In the genomic region with DNA sequence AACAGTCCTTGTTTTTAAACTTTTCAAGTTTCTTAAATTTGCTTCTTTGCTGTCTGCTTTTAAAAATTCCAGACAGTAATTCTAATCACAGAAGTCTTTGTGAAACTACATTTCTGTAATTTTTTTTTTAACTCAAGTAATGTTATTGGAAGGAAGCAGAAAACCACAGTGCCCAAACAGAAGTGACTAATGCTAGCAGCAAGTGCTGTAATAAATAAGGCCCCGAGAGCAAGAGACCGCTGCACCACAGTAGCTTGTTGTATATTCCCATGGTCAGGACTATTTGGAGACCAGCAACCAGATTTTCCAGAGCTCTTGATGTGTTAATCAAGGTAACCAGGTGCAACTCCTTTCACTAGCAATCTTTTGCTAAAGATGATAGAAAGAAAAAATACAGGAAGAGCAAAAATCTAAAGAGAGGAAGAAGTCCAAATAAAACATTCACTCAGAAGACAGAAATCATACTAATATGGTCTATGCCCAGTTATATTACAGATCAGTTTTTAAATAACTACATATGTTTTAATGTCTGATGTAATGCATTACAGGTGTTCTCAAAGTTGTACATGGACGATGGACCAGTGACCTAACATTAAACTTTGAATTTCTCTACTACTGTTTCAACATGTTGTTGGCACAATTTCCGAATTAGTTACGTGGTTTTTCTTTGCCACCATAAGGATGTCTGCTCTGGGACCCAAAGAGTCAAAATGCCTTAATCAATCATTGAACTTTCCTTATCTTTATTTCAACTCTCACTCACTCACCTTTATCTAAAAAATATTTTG, we compare ENCODE assay signal across 9 cellular contexts.
A peak's percentile ranks its signal among the peaks of the same experiment; 100 is the strongest.
DNase-seq lines count a peak whose midpoint lies in the region; ATAC-seq and TF ChIP-seq lines count a peak whose summit lies in the region.
"Had no signal": no experiment of that assay in that cellular context is flagged by ENCODE, and none has a peak within 500 bp of the region (broad histone marks: within the 10 kb centered on the region; RNA-seq: fewer than 3 reads in every experiment).

No MANE protein-coding gene starts in this region.

- H3K27me3 ChIP-seq in adipocyte (replicated peaks; ENCODE audit: control insufficient read depth, insufficient read depth, low read length), result no peaks in the 10 kb centered on the region

- no peak for TF ChIP-seq CTCF in nephron progenitor cell (IDR thresholded peaks at IDR 0.05)

- peaks cover 20% of the 10 kb centered on the region for H3K4me1 Mint-ChIP-seq in activated T-cell treated with anti-CD3 and anti-CD28 coated beads, Interleukin-2, amount 50 U/mL, for 24 hours (ENCODE audit: low read depth)
- H3K4me1 Mint-ChIP-seq in nephron progenitor cell, result peaks cover 43% of the 10 kb centered on the region

- no peak for DNase-seq in activated T-cell treated with anti-CD3 and anti-CD28 coated beads, Interleukin-2, amount 50 U/mL, for 24 hours
- no peak for DNase-seq in activated T-cell treated with anti-CD3 and anti-CD28 coated beads, Interleukin-2, amount 50 U/mL, for 48 hours
- DNase-seq in adipocyte (ENCODE audit: low read depth) (peak; percentile 74), nephron progenitor cell (no peak), DMS79 (lab: John Stamatoyannopoulos, UW) (no peak), NCI-H526 treated with DMSO at 0.1 percent for 48 hours (lab: John Stamatoyannopoulos, UW) (no peak)
- DNase-seq in activated CD8-positive, alpha-beta memory T cell treated with anti-CD3 and anti-CD28 coated beads, Interleukin-2, amount 50 U/mL, for 48 hours, result no peak

- H3K9ac ChIP-seq in adipocyte (ENCODE audit: low read length), result no peak overlapping the region

- no peaks in the 10 kb centered on the region for H3K36me3 ChIP-seq in adipocyte (ENCODE audit: control insufficient read depth, insufficient read depth, low read length, severe bottlenecking)

- H3K9me3 ChIP-seq in adipocyte (ENCODE audit: control insufficient read depth, low read length), result no peaks in the 10 kb centered on the region

- peaks cover 30% of the 10 kb centered on the region for H3K4me1 ChIP-seq in adipocyte (ENCODE audit: control insufficient read depth, insufficient read depth, low read length)

- no peaks in the 10 kb centered on the region for H3K36me3 Mint-ChIP-seq in activated T-cell treated with anti-CD3 and anti-CD28 coated beads, Interleukin-2, amount 50 U/mL, for 24 hours (ENCODE audit: low read depth)
- peaks cover 16% of the 10 kb centered on the region for H3K36me3 Mint-ChIP-seq in nephron progenitor cell (ENCODE audit: low read depth)

- ATAC-seq in HG03196 (IDR thresholded peaks at IDR 0.05; ENCODE audit: unreplicated experiment), result peak; percentile 64

- H3K4me3 Mint-ChIP-seq in activated T-cell treated with anti-CD3 and anti-CD28 coated beads, Interleukin-2, amount 50 U/mL, for 24 hours, result no peak overlapping the region
- no peak overlapping the region for H3K4me3 Mint-ChIP-seq in nephron progenitor cell

- H3K27me3 Mint-ChIP-seq in activated T-cell treated with anti-CD3 and anti-CD28 coated beads, Interleukin-2, amount 50 U/mL, for 24 hours, result peaks cover 15% of the 10 kb centered on the region
- peaks cover 6% of the 10 kb centered on the region for H3K27me3 Mint-ChIP-seq in nephron progenitor cell (ENCODE audit: low read depth, poor library complexity)

- H3K27ac Mint-ChIP-seq in activated T-cell treated with anti-CD3 and anti-CD28 coated beads, Interleukin-2, amount 50 U/mL, for 24 hours, result peak overlapping the region; percentile 44
- peak overlapping the region; percentile 22 for H3K27ac Mint-ChIP-seq in nephron progenitor cell

- no peak overlapping the region for H3K4me3 ChIP-seq in adipocyte (ENCODE audit: low read length)
- H3K4me3 ChIP-seq: skin epidermis had no signal

- H3K9me3 Mint-ChIP-seq in activated T-cell treated with anti-CD3 and anti-CD28 coated beads, Interleukin-2, amount 50 U/mL, for 24 hours, result no peaks in the 10 kb centered on the region
- H3K9me3 Mint-ChIP-seq in nephron progenitor cell, result no peaks in the 10 kb centered on the region
